ENCODE assay signal across 1 cellular context in genomic region chr17:81142301-81143199, GRCh38.
TF ChIP-seq lines count a peak whose summit lies in the region.

No MANE protein-coding gene starts in this region.

TF ChIP-seq in HepG2, 621 proteins besides CTCF, POLR2A, EP300 and RAD21 (continued from another document and continues in another):
- no peak for TF ChIP-seq NR0B2 (CRISPR knock-in tag; IDR thresholded peaks at IDR 0.05)
- TF ChIP-seq, protein P1, sequence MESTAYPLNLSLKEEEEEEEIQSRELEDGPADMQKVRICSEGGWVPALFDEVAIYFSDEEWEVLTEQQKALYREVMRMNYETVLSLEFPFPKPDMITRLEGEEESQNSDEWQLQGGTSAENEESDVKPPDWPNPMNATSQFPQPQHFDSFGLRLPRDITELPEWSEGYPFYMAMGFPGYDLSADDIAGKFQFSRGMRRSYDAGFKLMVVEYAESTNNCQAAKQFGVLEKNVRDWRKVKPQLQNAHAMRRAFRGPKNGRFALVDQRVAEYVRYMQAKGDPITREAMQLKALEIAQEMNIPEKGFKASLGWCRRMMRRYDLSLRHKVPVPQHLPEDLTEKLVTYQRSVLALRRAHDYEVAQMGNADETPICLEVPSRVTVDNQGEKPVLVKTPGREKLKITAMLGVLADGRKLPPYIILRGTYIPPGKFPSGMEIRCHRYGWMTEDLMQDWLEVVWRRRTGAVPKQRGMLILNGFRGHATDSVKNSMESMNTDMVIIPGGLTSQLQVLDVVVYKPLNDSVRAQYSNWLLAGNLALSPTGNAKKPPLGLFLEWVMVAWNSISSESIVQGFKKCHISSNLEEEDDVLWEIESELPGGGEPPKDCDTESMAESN (CRISPR knock-in tag; conservative IDR thresholded peaks at IDR 0.05), result peak; percentile 86
- 0 out of 2 replicates have a peak, but pooled peaks have one; percentile 59 for TF ChIP-seq ZBTB25 (CRISPR knock-in tag; IDR thresholded peaks at IDR 0.05)
- 0 out of 2 replicates have a peak, but pooled peaks have one; percentile 85 for TF ChIP-seq FOXO4 (CRISPR knock-in tag; conservative IDR thresholded peaks at IDR 0.05)
- peak; percentile 40; the same call in 1 of the 2 replicates for TF ChIP-seq TBX2 (CRISPR knock-in tag; IDR thresholded peaks at IDR 0.05; ENCODE audit: borderline replicate concordance)
- TF ChIP-seq, protein P2, sequence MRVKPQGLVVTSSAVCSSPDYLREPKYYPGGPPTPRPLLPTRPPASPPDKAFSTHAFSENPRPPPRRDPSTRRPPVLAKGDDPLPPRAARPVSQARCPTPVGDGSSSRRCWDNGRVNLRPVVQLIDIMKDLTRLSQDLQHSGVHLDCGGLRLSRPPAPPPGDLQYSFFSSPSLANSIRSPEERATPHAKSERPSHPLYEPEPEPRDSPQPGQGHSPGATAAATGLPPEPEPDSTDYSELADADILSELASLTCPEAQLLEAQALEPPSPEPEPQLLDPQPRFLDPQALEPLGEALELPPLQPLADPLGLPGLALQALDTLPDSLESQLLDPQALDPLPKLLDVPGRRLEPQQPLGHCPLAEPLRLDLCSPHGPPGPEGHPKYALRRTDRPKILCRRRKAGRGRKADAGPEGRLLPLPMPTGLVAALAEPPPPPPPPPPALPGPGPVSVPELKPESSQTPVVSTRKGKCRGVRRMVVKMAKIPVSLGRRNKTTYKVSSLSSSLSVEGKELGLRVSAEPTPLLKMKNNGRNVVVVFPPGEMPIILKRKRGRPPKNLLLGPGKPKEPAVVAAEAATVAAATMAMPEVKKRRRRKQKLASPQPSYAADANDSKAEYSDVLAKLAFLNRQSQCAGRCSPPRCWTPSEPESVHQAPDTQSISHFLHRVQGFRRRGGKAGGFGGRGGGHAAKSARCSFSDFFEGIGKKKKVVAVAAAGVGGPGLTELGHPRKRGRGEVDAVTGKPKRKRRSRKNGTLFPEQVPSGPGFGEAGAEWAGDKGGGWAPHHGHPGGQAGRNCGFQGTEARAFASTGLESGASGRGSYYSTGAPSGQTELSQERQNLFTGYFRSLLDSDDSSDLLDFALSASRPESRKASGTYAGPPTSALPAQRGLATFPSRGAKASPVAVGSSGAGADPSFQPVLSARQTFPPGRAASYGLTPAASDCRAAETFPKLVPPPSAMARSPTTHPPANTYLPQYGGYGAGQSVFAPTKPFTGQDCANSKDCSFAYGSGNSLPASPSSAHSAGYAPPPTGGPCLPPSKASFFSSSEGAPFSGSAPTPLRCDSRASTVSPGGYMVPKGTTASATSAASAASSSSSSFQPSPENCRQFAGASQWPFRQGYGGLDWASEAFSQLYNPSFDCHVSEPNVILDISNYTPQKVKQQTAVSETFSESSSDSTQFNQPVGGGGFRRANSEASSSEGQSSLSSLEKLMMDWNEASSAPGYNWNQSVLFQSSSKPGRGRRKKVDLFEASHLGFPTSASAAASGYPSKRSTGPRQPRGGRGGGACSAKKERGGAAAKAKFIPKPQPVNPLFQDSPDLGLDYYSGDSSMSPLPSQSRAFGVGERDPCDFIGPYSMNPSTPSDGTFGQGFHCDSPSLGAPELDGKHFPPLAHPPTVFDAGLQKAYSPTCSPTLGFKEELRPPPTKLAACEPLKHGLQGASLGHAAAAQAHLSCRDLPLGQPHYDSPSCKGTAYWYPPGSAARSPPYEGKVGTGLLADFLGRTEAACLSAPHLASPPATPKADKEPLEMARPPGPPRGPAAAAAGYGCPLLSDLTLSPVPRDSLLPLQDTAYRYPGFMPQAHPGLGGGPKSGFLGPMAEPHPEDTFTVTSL (CRISPR knock-in tag; IDR thresholded peaks at IDR 0.05; ENCODE audit: borderline replicate concordance), result no peak
- TF ChIP-seq KLF6 (CRISPR knock-in tag; IDR thresholded peaks at IDR 0.05), result no peak
- no peak for TF ChIP-seq NR3C1 (CRISPR knock-in tag; IDR thresholded peaks at IDR 0.05)
- TF ChIP-seq TARDBP (CRISPR knock-in tag; IDR thresholded peaks at IDR 0.05), result no peak
- TF ChIP-seq ZNF441 (CRISPR knock-in tag; IDR thresholded peaks at IDR 0.05; ENCODE audit: borderline replicate concordance), result no peak
- TF ChIP-seq BHLHE40 (IDR thresholded peaks at IDR 0.05; ENCODE audit: low read length), result 0 out of 2 replicates have a peak, but pooled peaks have one; percentile 3
- TF ChIP-seq ZFP36L1 (CRISPR knock-in tag; IDR thresholded peaks at IDR 0.05), result no peak
- TF ChIP-seq ZNF678 (CRISPR knock-in tag; IDR thresholded peaks at IDR 0.05), result no peak
- TF ChIP-seq ZNF772 (CRISPR knock-in tag; IDR thresholded peaks at IDR 0.05), result 0 out of 2 replicates have a peak, but pooled peaks have one; percentile 35
- peak; percentile 54; the same call in 1 of the 2 replicates for TF ChIP-seq HIVEP1 (CRISPR knock-in tag; IDR thresholded peaks at IDR 0.05)
- TF ChIP-seq MEIS1 (CRISPR knock-in tag; IDR thresholded peaks at IDR 0.05; ENCODE audit: borderline replicate concordance), result 0 out of 2 replicates have a peak, but pooled peaks have one; percentile 36
- peak; percentile 25 for TF ChIP-seq TEAD3 (CRISPR knock-in tag; optimal IDR thresholded peaks at IDR 0.05; ENCODE audit: borderline replicate concordance)
- peak; percentile 73 for TF ChIP-seq ZNF143 (CRISPR knock-in tag; IDR thresholded peaks at IDR 0.05)
- TF ChIP-seq ZNF687 (CRISPR knock-in tag; IDR thresholded peaks at IDR 0.05), result peak; percentile 87
- 0 out of 2 replicates have a peak, but pooled peaks have one; percentile 8 for TF ChIP-seq ZNF652 (CRISPR knock-in tag; IDR thresholded peaks at IDR 0.05; ENCODE audit: borderline replicate concordance, low read depth)
- no peak for TF ChIP-seq MTF1 (CRISPR knock-in tag; IDR thresholded peaks at IDR 0.05)
- no peak for TF ChIP-seq ZKSCAN5 (CRISPR knock-in tag; IDR thresholded peaks at IDR 0.05)
- TF ChIP-seq, protein P3, sequence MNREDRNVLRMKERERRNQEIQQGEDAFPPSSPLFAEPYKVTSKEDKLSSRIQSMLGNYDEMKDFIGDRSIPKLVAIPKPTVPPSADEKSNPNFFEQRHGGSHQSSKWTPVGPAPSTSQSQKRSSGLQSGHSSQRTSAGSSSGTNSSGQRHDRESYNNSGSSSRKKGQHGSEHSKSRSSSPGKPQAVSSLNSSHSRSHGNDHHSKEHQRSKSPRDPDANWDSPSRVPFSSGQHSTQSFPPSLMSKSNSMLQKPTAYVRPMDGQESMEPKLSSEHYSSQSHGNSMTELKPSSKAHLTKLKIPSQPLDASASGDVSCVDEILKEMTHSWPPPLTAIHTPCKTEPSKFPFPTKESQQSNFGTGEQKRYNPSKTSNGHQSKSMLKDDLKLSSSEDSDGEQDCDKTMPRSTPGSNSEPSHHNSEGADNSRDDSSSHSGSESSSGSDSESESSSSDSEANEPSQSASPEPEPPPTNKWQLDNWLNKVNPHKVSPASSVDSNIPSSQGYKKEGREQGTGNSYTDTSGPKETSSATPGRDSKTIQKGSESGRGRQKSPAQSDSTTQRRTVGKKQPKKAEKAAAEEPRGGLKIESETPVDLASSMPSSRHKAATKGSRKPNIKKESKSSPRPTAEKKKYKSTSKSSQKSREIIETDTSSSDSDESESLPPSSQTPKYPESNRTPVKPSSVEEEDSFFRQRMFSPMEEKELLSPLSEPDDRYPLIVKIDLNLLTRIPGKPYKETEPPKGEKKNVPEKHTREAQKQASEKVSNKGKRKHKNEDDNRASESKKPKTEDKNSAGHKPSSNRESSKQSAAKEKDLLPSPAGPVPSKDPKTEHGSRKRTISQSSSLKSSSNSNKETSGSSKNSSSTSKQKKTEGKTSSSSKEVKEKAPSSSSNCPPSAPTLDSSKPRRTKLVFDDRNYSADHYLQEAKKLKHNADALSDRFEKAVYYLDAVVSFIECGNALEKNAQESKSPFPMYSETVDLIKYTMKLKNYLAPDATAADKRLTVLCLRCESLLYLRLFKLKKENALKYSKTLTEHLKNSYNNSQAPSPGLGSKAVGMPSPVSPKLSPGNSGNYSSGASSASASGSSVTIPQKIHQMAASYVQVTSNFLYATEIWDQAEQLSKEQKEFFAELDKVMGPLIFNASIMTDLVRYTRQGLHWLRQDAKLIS (CRISPR knock-in tag; IDR thresholded peaks at IDR 0.05), result no peak; the same call in 1 of the 2 replicates
- TF ChIP-seq, protein P4, sequence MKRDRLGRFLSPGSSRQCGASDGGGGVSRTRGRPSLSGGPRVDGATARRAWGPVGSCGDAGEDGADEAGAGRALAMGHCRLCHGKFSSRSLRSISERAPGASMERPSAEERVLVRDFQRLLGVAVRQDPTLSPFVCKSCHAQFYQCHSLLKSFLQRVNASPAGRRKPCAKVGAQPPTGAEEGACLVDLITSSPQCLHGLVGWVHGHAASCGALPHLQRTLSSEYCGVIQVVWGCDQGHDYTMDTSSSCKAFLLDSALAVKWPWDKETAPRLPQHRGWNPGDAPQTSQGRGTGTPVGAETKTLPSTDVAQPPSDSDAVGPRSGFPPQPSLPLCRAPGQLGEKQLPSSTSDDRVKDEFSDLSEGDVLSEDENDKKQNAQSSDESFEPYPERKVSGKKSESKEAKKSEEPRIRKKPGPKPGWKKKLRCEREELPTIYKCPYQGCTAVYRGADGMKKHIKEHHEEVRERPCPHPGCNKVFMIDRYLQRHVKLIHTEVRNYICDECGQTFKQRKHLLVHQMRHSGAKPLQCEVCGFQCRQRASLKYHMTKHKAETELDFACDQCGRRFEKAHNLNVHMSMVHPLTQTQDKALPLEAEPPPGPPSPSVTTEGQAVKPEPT (CRISPR knock-in tag; IDR thresholded peaks at IDR 0.05; ENCODE audit: low read depth), result peak; percentile 39; the same call in 1 of the 2 replicates
- no peak for TF ChIP-seq ZNF24 (IDR thresholded peaks at IDR 0.05)
- TF ChIP-seq RARA (CRISPR knock-in tag; IDR thresholded peaks at IDR 0.05), result no peak
- TF ChIP-seq PHF8 (CRISPR knock-in tag; IDR thresholded peaks at IDR 0.05), result peak; percentile 54
- peak; percentile 36; the same call in 1 of the 2 replicates for TF ChIP-seq ZNF263 (CRISPR knock-in tag; IDR thresholded peaks at IDR 0.05)
- no peak for TF ChIP-seq ZNF446 (CRISPR knock-in tag; IDR thresholded peaks at IDR 0.05)
- TF ChIP-seq DNMT3B (CRISPR knock-in tag; conservative IDR thresholded peaks at IDR 0.05), result no peak
- no peak for TF ChIP-seq ATF7 (IDR thresholded peaks at IDR 0.05)
- TF ChIP-seq ATF7 (CRISPR knock-in tag; IDR thresholded peaks at IDR 0.05), result no peak
- peak; percentile 31; the same call in 1 of the 2 replicates for TF ChIP-seq ZGPAT (CRISPR knock-in tag; IDR thresholded peaks at IDR 0.05)
- TF ChIP-seq RELA (CRISPR knock-in tag; IDR thresholded peaks at IDR 0.05), result no peak
- TF ChIP-seq ZNF605 (CRISPR knock-in tag; IDR thresholded peaks at IDR 0.05), result peak; percentile 40; the same call in 1 of the 2 replicates
- no peak for TF ChIP-seq HMG20B (CRISPR knock-in tag; conservative IDR thresholded peaks at IDR 0.05)
- TF ChIP-seq RBAK (CRISPR knock-in tag; IDR thresholded peaks at IDR 0.05), result no peak
